In the genomic region with DNA sequence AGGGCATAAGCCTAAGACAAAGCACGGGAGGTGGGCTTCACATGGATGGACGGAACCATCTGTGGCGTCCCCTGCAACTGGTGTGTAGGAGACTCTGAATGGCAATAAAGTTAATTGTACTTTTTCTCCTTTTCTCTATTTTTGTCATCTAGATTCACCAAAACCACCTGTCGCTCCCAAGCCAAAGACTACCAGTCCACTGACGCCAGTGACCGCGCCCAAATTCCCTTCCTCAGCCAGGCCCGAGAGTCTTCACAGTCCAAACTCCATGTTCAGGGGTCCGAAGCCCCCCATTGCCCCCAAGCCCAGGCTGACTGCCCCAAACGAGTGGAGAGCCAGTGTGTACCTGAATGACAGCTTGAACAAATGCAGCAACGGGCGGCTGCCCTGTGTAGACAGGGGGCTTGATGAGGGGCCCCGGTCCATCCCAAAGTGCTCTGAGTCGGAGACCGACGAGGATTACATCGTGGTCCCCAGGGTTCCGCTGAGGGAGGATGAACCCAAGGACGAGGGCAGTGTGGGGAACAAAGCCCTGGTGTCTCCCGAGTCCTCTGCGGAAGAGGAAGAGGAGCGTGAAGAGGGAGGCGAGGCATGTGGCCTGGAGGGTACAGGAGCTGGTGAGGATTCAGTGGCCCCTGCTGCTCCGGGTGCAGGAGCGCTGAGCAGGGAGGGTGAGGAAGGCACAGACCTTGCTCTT, we compare ENCODE assay signal across 20 cellular contexts. TPM values are rescaled to one million over a fixed set of nuclear protein-coding genes. Genes with fewer than 3 reads are reported as not detected.
A peak's percentile ranks its signal among the peaks of the same experiment; 100 is the strongest.
DNase-seq lines count a peak whose midpoint lies in the region; ATAC-seq and TF ChIP-seq lines count a peak whose summit lies in the region.
"Had no signal": no experiment of that assay in that cellular context is flagged by ENCODE, and none has a peak within 500 bp of the region (broad histone marks: within the 10 kb centered on the region; RNA-seq: fewer than 3 reads in every experiment).

TSS of gene FGD5 (plus strand) at position 159 of the 697 bp plus-strand sequence. CDS start at position 269, 110 bp downstream.

- H2AFZ ChIP-seq in neuronal stem cell (ENCODE audit: low read length) = no peak within 1 kb of the TSS
- H2AFZ ChIP-seq: GM23248, neural progenitor cell had no signal

- H2BK5ac ChIP-seq in neuronal stem cell (ENCODE audit: low read length) = no peak within 1 kb of the TSS

- peak within 1 kb of the TSS; percentile 54 for H2AK5ac ChIP-seq in neuronal stem cell (ENCODE audit: low read depth, low read length)

- H3K27me3 ChIP-seq in heart left ventricle = no peaks in the 10 kb centered on the region
- peaks cover 0 to 43% (median 2%) of the 10 kb centered on the region in 3 experiments for H3K27me3 ChIP-seq in neuronal stem cell (ENCODE audit: control insufficient read depth in 3 of 3, insufficient read depth in 3 of 3, low read depth in 1 of 3, low read length in 3 of 3)
- H3K27me3 ChIP-seq in upper lobe of right lung = no peaks in the 10 kb centered on the region

- TF ChIP-seq CTCF in heart left ventricle (IDR thresholded peaks at IDR 0.05) (no peak), upper lobe of right lung (IDR thresholded peaks at IDR 0.05) (no peak)

- H3K9me3 ChIP-seq in heart left ventricle = no peaks in the 10 kb centered on the region
- no peaks in the 10 kb centered on the region for H3K9me3 ChIP-seq in neuronal stem cell (replicated peaks in 1 of 2; ENCODE audit: control insufficient read depth in 2 of 2, insufficient read depth in 1 of 2, low read depth in 1 of 2, low read length in 2 of 2)
- H3K9me3 ChIP-seq in upper lobe of right lung = no peaks in the 10 kb centered on the region

- H3K36me3 ChIP-seq in heart left ventricle = peaks cover 0 to 33% (median 15%) of the 10 kb centered on the region in 9 donors
- no peaks in the 10 kb centered on the region for H3K36me3 ChIP-seq in neuronal stem cell (replicated peaks in 1 of 2; ENCODE audit: control insufficient read depth in 2 of 2, insufficient read depth in 2 of 2, low read length in 2 of 2)
- no peaks in the 10 kb centered on the region for H3K36me3 ChIP-seq in upper lobe of right lung
- H3K36me3 ChIP-seq: neural progenitor cell had no signal

- no peaks in the 10 kb centered on the region for H3K79me1 ChIP-seq in neuronal stem cell (ENCODE audit: low read depth, low read length)

- H3K4me1 ChIP-seq in heart left ventricle = peaks cover 0 to 39% (median 23%) of the 10 kb centered on the region in 12 donors
- H3K4me1 ChIP-seq in neuronal stem cell (ENCODE audit: control insufficient read depth in 2 of 2, insufficient read depth in 1 of 2, low read depth in 1 of 2, low read length in 2 of 2) = peaks cover 0 to 4% of the 10 kb centered on the region in 2 donors
- peaks cover 20% of the 10 kb centered on the region for H3K4me1 ChIP-seq in upper lobe of right lung

- peak within 1 kb of the TSS; percentile 54 for H3K18ac ChIP-seq in neuronal stem cell (ENCODE audit: low read length)

- H4K91ac ChIP-seq in neuronal stem cell (ENCODE audit: low read depth, low read length, poor library complexity) = no peak within 1 kb of the TSS

- intact Hi-C loops in heart left ventricle (cut with DNase I) (no loop called here), upper lobe of right lung (cut with DNase I) (no loop called here)

- H3K23ac ChIP-seq in neuronal stem cell (ENCODE audit: low read depth, low read length, poor library complexity) = peak within 1 kb of the TSS; percentile 61

- ATAC-seq in heart left ventricle (no peak), upper lobe of right lung (no peak)
- ATAC-seq: CD8-positive, alpha-beta T cell had no signal

- peak within 1 kb of the TSS; percentile 92 for H3K14ac ChIP-seq in neuronal stem cell (ENCODE audit: low read length)

- H4K8ac ChIP-seq in neuronal stem cell (ENCODE audit: low read depth, low read length) = no peak within 1 kb of the TSS

- no peak within 1 kb of the TSS for H3K4me2 ChIP-seq in neuronal stem cell (ENCODE audit: insufficient read depth, low read length, poor library complexity, severe bottlenecking)
- H3K4me2 ChIP-seq: neural progenitor cell had no signal

- H3K9ac ChIP-seq in neuronal stem cell (ENCODE audit: low read depth, low read length, poor library complexity) = no peak within 1 kb of the TSS
- H3K9ac ChIP-seq: GM23248, neural progenitor cell had no signal

- H3K4ac ChIP-seq in neuronal stem cell (ENCODE audit: low read length) = no peak within 1 kb of the TSS

- H3K27ac ChIP-seq in heart left ventricle (no peak within 1 kb of the TSS), neuronal stem cell (replicated peaks; ENCODE audit: low read length) (no peak within 1 kb of the TSS), upper lobe of right lung (no peak within 1 kb of the TSS)
- H3K27ac ChIP-seq: GM23248, neural progenitor cell had no signal

- WGBS in heart left ventricle, 4 donors = 86 to 89% (median 87%) methylated on average over 25 of the region's 25 CpGs
- WGBS in neuronal stem cell (ENCODE audit: extremely low coverage in 2 of 2, insufficient read length in 2 of 2, insufficient replicate concordance in 1 of 2), 2 donors = no CpG with 5 or more reads among the region's 25 CpGs

- DNase-seq in dermis blood vessel endothelial cell (no peak), heart left ventricle (no peak), neuronal stem cell (ENCODE audit: low spot score) (no peak), upper lobe of right lung (no peak), CD1c-positive myeloid dendritic cell (ENCODE audit: extremely low spot score) (no peak), MV-4-11 (lab: John Stamatoyannopoulos, UW) (no peak), occipital lobe (lab: John Stamatoyannopoulos, UW) (no peak)
- DNase-seq: activated CD8-positive, alpha-beta memory T cell treated with anti-CD3 and anti-CD28 coated beads for 24 hours; activated naive CD4-positive, alpha-beta T cell treated with anti-CD3 and anti-CD28 coated beads, Interleukin-2, amount 50 U/mL, for 16 hours; activated T-cell treated with anti-CD3 and anti-CD28 coated beads, Interleukin-2, amount 50 U/mL, for 48 hours; CD8-positive, alpha-beta T cell; DMS53; GM23248; IMR-90; NCI-H146; NCI-H526; RPMI8226; stimulated activated CD4-positive, alpha-beta T cell treated with anti-CD3 and anti-CD28 coated beads, Interleukin-12 subunit alpha, Interleukin-12 subunit beta, amount 100 ng/mL, for 4 hours; substantia nigra had no signal

- no peak within 1 kb of the TSS for H2BK12ac ChIP-seq in neuronal stem cell (ENCODE audit: low read length)

- no peak for TF ChIP-seq POLR2A in heart left ventricle (IDR thresholded peaks at IDR 0.05)

- peak within 1 kb of the TSS; percentile 41 for H2BK15ac ChIP-seq in neuronal stem cell (ENCODE audit: low read length)

- H2BK120ac ChIP-seq in neuronal stem cell (ENCODE audit: low read depth, low read length) = no peak within 1 kb of the TSS

- H3K4me3 ChIP-seq in heart left ventricle (no peak within 1 kb of the TSS), neuronal stem cell (ENCODE audit: low read length in 2 of 2) (no peak within 1 kb of the TSS), upper lobe of right lung (no peak within 1 kb of the TSS)
- H3K4me3 ChIP-seq: GM23248, neural progenitor cell had no signal

RNA-seq across cellular contexts. Expression of gene FGD5, which starts in this region (rescaled TPM):
- total RNA-seq in dermis blood vessel endothelial cell (103 and 196 TPM in 2 replicates), heart left ventricle (10 to 100 TPM; 10.2 to 22.5 (median 15.1) TPM), upper lobe of right lung (84.2 TPM), occipital lobe (2.7 TPM)
- 10 to 100 TPM in 1 of 2 donors, 1 to 10 TPM in 1; 6.4 to 12.8 TPM for polyA plus RNA-seq in heart left ventricle
- 0.39 TPM for polyA plus RNA-seq in neuronal stem cell (2013, experiment 1 of 2)
- polyA plus RNA-seq in neuronal stem cell (2013, experiment 2 of 2) = 0.43 TPM
- total RNA-seq: CD8-positive, alpha-beta T cell; GM23248; IMR-90 had no signal
- polyA plus RNA-seq: GM23248, IMR-90 had no signal
